In the genomic region with DNA sequence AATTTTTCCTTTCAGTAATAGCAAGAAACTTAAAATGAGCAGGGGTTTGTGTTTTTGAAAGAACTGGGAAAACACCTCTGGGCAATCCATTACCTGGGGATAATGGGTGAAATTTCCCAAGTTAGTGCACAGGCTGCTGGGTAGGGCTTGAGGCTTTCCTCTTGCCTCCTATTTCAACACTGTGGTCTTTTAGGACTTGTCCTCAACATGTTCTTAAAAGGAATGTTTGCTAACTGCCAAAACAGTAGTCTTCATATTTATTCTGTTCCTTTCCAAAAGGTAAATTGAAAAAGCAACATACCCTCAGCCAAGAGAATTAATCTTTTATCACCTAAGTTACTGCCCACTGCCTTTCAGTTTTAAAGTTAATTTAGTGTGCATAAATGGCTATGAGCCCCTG, we compare ENCODE assay signal across 22 cellular contexts.
A peak's percentile ranks its signal among the peaks of the same experiment; 100 is the strongest.
DNase-seq lines count a peak whose midpoint lies in the region; ATAC-seq and TF ChIP-seq lines count a peak whose summit lies in the region.
"Had no signal": no experiment of that assay in that cellular context is flagged by ENCODE, and none has a peak within 500 bp of the region (broad histone marks: within the 10 kb centered on the region; RNA-seq: fewer than 3 reads in every experiment).

No MANE protein-coding gene starts in this region.

- no peaks in the 10 kb centered on the region for H3K9me3 ChIP-seq in mammary epithelial cell (replicated peaks; ENCODE audit: insufficient read depth, low read length)
- H3K9me3 ChIP-seq in testis: no peaks in the 10 kb centered on the region
- H3K9me3 ChIP-seq: BE2C, MG63, SK-N-SH had no signal

- TF ChIP-seq POLR2A in testis (IDR thresholded peaks at IDR 0.05): no peak

- DNase-seq in mammary epithelial cell (peak; percentile 81), left lobe of liver (ENCODE audit: low spot score) (no peak), renal cortical epithelial cell (ENCODE audit: low read depth) (peak; percentile 62), testis (no peak), pons (ENCODE audit: low spot score) (no peak), NCI-H1417 (lab: John Stamatoyannopoulos, UW) (no peak)
- DNase-seq: BE2C; EL; GF-D8; Kasumi-1; MG63; NCI-H1417 treated with DMSO at 0.1 percent for 48 hours; NCI-H187 treated with DMSO at 0.1 percent for 48 hours; NCI-H2107; NCI-H2227 treated with DMSO at 0.1 percent for 48 hours; NCI-H510A; NCI-H748 treated with DMSO at 0.1 percent for 48 hours; NK-92 treated with Interleukin-12 subunit alpha and Interleukin-12 subunit beta, amount 100 ng/mL, for 24 hours; SIG-M5; SK-N-SH had no signal

- peak overlapping the region; percentile 44 for H3K4me2 ChIP-seq in mammary epithelial cell (ENCODE audit: insufficient read depth, low read depth, low read length)
- H3K4me2 ChIP-seq: SK-N-SH had no signal

- CTCF ChIA-PET in mammary epithelial cell (lab: Charles Lee; ENCODE audit: low non-redundant PET): no interaction called here

- TF ChIP-seq CTCF in mammary epithelial cell (conservative IDR thresholded peaks at IDR 0.05 in 1 of 2, IDR thresholded peaks at IDR 0.05 in 1 of 2; ENCODE audit: extremely low read depth in 1 of 2, insufficient read depth in 1 of 2, low read depth in 1 of 2, low read length in 2 of 2): no peak
- no peak for TF ChIP-seq CTCF in testis (IDR thresholded peaks at IDR 0.05)

- H3K4me3 ChIP-seq in mammary epithelial cell (replicated peaks in 1 of 3; ENCODE audit: insufficient read depth in 1 of 3, low read depth in 2 of 3, low read length in 3 of 3): no peak overlapping the region
- H3K4me3 ChIP-seq in testis: no peak overlapping the region
- H3K4me3 ChIP-seq: MG63 had no signal

- peak overlapping the region; percentile 18 for H2AFZ ChIP-seq in mammary epithelial cell (ENCODE audit: low read depth, low read length)

- H3K9ac ChIP-seq in mammary epithelial cell (ENCODE audit: insufficient read depth, low read length): no peak overlapping the region
- H3K9ac ChIP-seq: SK-N-SH had no signal

- in situ Hi-C loops in mammary epithelial cell (cut with MboI; ENCODE audit: low sequenced_read_pairs in 2 of 2): no loop called here

- ATAC-seq in left lobe of liver (peak; percentile 32), HG03432 (IDR thresholded peaks at IDR 0.05; ENCODE audit: unreplicated experiment) (no peak)

- H3K27ac ChIP-seq in mammary epithelial cell (ENCODE audit: insufficient read depth, low read depth, low read length) (no peak overlapping the region), testis (no peak overlapping the region)
- H3K27ac ChIP-seq: RWPE1 had no signal

- H3K27me3 ChIP-seq in mammary epithelial cell (ENCODE audit: insufficient read depth, low read length) (no peaks in the 10 kb centered on the region), testis (no peaks in the 10 kb centered on the region)
- H3K27me3 ChIP-seq: BE2C, MG63 had no signal

- intact Hi-C loops in mammary epithelial cell (cut with micrococcal nuclease): no loop called here
- intact Hi-C loops in testis (cut with DNase I; ENCODE audit: low total_unique reads): no loop called here

- dilution Hi-C loops in mammary epithelial cell (cut with HindIII; ENCODE audit: low sequenced_read_pairs): no loop called here

- no peaks in the 10 kb centered on the region for H4K20me1 ChIP-seq in mammary epithelial cell (ENCODE audit: insufficient read depth, low read length)

- BruUV-seq in mammary epithelial cell (replicated peaks; lab: Mats Ljungman, UMichigan): no TSS peak

- H3K36me3 ChIP-seq in mammary epithelial cell (ENCODE audit: insufficient read depth, low read length) (no peaks in the 10 kb centered on the region), testis (ENCODE audit: low read depth, missing control alignments) (no peaks in the 10 kb centered on the region)
- H3K36me3 ChIP-seq: BE2C, MG63 had no signal

- H3K4me1 ChIP-seq in mammary epithelial cell (ENCODE audit: insufficient read depth, low read length) (peaks cover 18% of the 10 kb centered on the region), testis (no peaks in the 10 kb centered on the region)
- H3K4me1 ChIP-seq: BE2C had no signal

- H3K79me2 ChIP-seq in mammary epithelial cell (ENCODE audit: insufficient read depth, low read length): no peaks in the 10 kb centered on the region

Comparison
In these comparisons a context has a peak if more than half of its experiments do, and no peak if none do; other contexts are left out.
1. DNase-seq: peak in mammary epithelial cell (single experiment) and renal cortical epithelial cell (single experiment); none in left lobe of liver (single experiment), testis (single experiment), pons (single experiment) and NCI-H1417 (0 of 3).